ENCODE assay signal across 8 cellular contexts in genomic region chr12:112130461-112130998, GRCh38. TPM values are rescaled to one million over a fixed set of nuclear protein-coding genes. Genes with fewer than 3 reads are reported as not detected.
DNase-seq lines count a peak whose midpoint lies in the region; ATAC-seq, FAIRE-seq and TF ChIP-seq lines count a peak whose summit lies in the region.

No MANE protein-coding gene starts in this region.

- H3K9ac ChIP-seq in KMS-11 (peak overlapping the region; percentile 22; the same call in 1 of the 2 replicates), K562 (ENCODE audit: insufficient read depth in 1 of 2, low read depth in 2 of 2, low read length in 2 of 2) (peak overlapping the region in 1 of 2 experiments; percentile 36; a peak in 1 of 4 replicates)

- no peaks in the 10 kb centered on the region for H3K9me1 ChIP-seq in K562 (ENCODE audit: control insufficient read depth, insufficient read depth, low read length)

- peaks cover 55% of the 10 kb centered on the region for H3K79me2 ChIP-seq in KMS-11 (ENCODE audit: insufficient read depth, low read depth)
- peaks cover 75% of the 10 kb centered on the region for H3K79me2 ChIP-seq in K562 (ENCODE audit: control insufficient read depth, insufficient read depth, low read length)

- CTCF ChIA-PET in A549 (lab: Yijun Ruan, JAX): no interaction called here
- CTCF ChIA-PET in K562 (lab: Yijun Ruan, JAX; ENCODE audit: low intra/inter-chr PET ratio): no interaction called here

- H3K27me3 ChIP-seq in KMS-11 (ENCODE audit: insufficient read depth, low read depth) (no peaks in the 10 kb centered on the region), K562 (ENCODE audit: control insufficient read depth in 2 of 2, insufficient read depth in 2 of 2, low read length in 2 of 2) (no peaks in the 10 kb centered on the region)

- FAIRE-seq in A549 (lab: Jason Lieb, UNC): peak; percentile 32
- no peak for FAIRE-seq in K562 (lab: Jason Lieb, UNC)

- H3K9me3 ChIP-seq in A549: no peaks in the 10 kb centered on the region
- H3K9me3 ChIP-seq in K562 (replicated peaks; ENCODE audit: control insufficient read depth, insufficient read depth, low read depth, low read length): no peaks in the 10 kb centered on the region

- H3K27me3 Mint-ChIP-seq in naive B cell (no peaks in the 10 kb centered on the region), endothelial cell (ENCODE audit: unreplicated experiment) (no peaks in the 10 kb centered on the region)

- 7% methylated on average over 2 of the region's 2 CpGs for WGBS in A549 (ENCODE audit: missing lambda C conversion rate)
- 6% methylated on average over 2 of the region's 2 CpGs for whole genome bisulfite sequencing in K562 (ENCODE audit: insufficient coverage, low coverage, missing lambda C conversion rate)

- POLR2A ChIA-PET in A549 (lab: Yijun Ruan, JAX): interaction anchor here (0.6 kb wide), 1 partner anchor 285 kb away, joined by 4 read pairs; no protein-coding TSS in a partner anchor
- POLR2A ChIA-PET in K562 (lab: Yijun Ruan, JAX): interaction anchor here (0.6 to 2.4 kb wide), 6 partner anchors 9 to 473 kb away, joined by 3 to 8 read pairs (median 3); no protein-coding TSS in a partner anchor

- TF ChIP-seq EP300 in A549 (IDR thresholded peaks at IDR 0.05) (no peak), K562 (IDR thresholded peaks at IDR 0.05; ENCODE audit: low read length) (no peak)

- in situ Hi-C loops in K562 (cut with MboI): no loop called here

- H3K36me3 Mint-ChIP-seq in naive B cell (no peaks in the 10 kb centered on the region), endothelial cell (ENCODE audit: low read depth, unreplicated experiment) (peaks cover 3% of the 10 kb centered on the region)

- H3K4me1 ChIP-seq in A549: peaks cover 43% of the 10 kb centered on the region
- peaks cover 54% of the 10 kb centered on the region for H3K4me1 ChIP-seq in KMS-11 (ENCODE audit: low read depth, poor library complexity, severe bottlenecking)
- peaks cover 29 to 33% of the 10 kb centered on the region in 2 experiments for H3K4me1 ChIP-seq in K562 (replicated peaks in 1 of 2; ENCODE audit: control insufficient read depth in 2 of 2, insufficient read depth in 2 of 2, low read length in 2 of 2)

- H3K4me3 Mint-ChIP-seq in naive B cell: peak overlapping the region; percentile 9 to 81 (median 68)
- no peak overlapping the region for H3K4me3 Mint-ChIP-seq in endothelial cell (ENCODE audit: unreplicated experiment)

- no peaks in the 10 kb centered on the region for H3K9me3 Mint-ChIP-seq in naive B cell
- no peaks in the 10 kb centered on the region for H3K9me3 Mint-ChIP-seq in endothelial cell (ENCODE audit: unreplicated experiment)

- H3K27ac Mint-ChIP-seq in naive B cell (peak overlapping the region; percentile 41 to 86 (median 77)), endothelial cell (ENCODE audit: unreplicated experiment) (no peak overlapping the region)

- TF ChIP-seq RAD21 in A549 (conservative IDR thresholded peaks at IDR 0.05 in 1 of 2, IDR thresholded peaks at IDR 0.05 in 1 of 2) (no peak), K562 (CRISPR knock-in tag; conservative IDR thresholded peaks at IDR 0.05 in 1 of 2, IDR thresholded peaks at IDR 0.05 in 1 of 2) (no peak; a peak in 1 of 4 replicates)

- DNase-seq in A549 (ENCODE audit: low read depth in 1 of 2, low spot score in 1 of 2) (no peak), K562 (ENCODE audit: extremely low read depth in 1 of 4, low spot score in 3 of 4) (peak in 1 of 4 experiments; percentile 18), naive B cell (peak; percentile 57), HK-2 (ENCODE audit: unreplicated experiment) (no peak), endothelial cell (ENCODE audit: low spot score) (no peak)
- no peak for DNase-seq in activated effector memory CD4-positive, alpha-beta T cell treated with anti-CD3 and anti-CD28 coated beads, Interleukin-2, amount 50 U/mL, for 16 hours

- intact Hi-C loops in K562 (cut with micrococcal nuclease): no loop called here

- H3K27ac ChIP-seq in A549 (peak overlapping the region; percentile 37 to 72), KMS-11 (peak overlapping the region; percentile 51), K562 (ENCODE audit: extremely low read depth, low read depth, low read length) (peak overlapping the region; percentile 16; the same call in 2 of the 3 replicates)

- ATAC-seq in A549 (no peak), K562 (peak; percentile 3; the same call in 1 of the 3 replicates), naive B cell (ENCODE audit: low read depth in 2 of 2) (peak; percentile 81 to 82)

- H3K4me1 Mint-ChIP-seq in naive B cell (peaks cover 27 to 56% (median 34%) of the 10 kb centered on the region in 3 donors), endothelial cell (ENCODE audit: unreplicated experiment) (peaks cover 12% of the 10 kb centered on the region)

- no peak for TF ChIP-seq CTCF in A549 (IDR thresholded peaks at IDR 0.05)
- TF ChIP-seq CTCF in KMS-11 (conservative IDR thresholded peaks at IDR 0.05; ENCODE audit: low read depth, low read length): no peak
- no peak for TF ChIP-seq CTCF in K562 (IDR thresholded peaks at IDR 0.05 in 2 of 3, conservative IDR thresholded peaks at IDR 0.05 in 1 of 3; ENCODE audit: insufficient read depth in 2 of 3, low read depth in 1 of 3, low read length in 3 of 3)
- no peak for TF ChIP-seq CTCF in endothelial cell (IDR thresholded peaks at IDR 0.05; ENCODE audit: unreplicated experiment)

- no peak overlapping the region for H2AFZ ChIP-seq in KMS-11 (ENCODE audit: low read depth)
- no peak overlapping the region for H2AFZ ChIP-seq in K562 (ENCODE audit: low read depth, low read length)

- H3K36me3 ChIP-seq in KMS-11 (ENCODE audit: insufficient read depth) (no peaks in the 10 kb centered on the region), K562 (ENCODE audit: control insufficient read depth, insufficient read depth, low read length) (peaks cover 30% of the 10 kb centered on the region)

- H4K20me1 ChIP-seq in KMS-11 (ENCODE audit: insufficient read depth): no peaks in the 10 kb centered on the region
- H4K20me1 ChIP-seq in K562 (replicated peaks; ENCODE audit: control insufficient read depth, insufficient read depth, low read length): no peaks in the 10 kb centered on the region

- H3K4me3 ChIP-seq in A549: peak overlapping the region; percentile 1; the same call in 1 of the 3 replicates
- H3K4me3 ChIP-seq in KMS-11 (IDR thresholded peaks at IDR 0.05; ENCODE audit: insufficient read depth, low read depth, low read length): no peak overlapping the region
- H3K4me3 ChIP-seq in K562: no peak overlapping the region

- no peak for TF ChIP-seq POLR2A in A549 (IDR thresholded peaks at IDR 0.05; ENCODE audit: low read length)
- peak; percentile 38 for TF ChIP-seq POLR2A in GM19099 (IDR thresholded peaks at IDR 0.05; ENCODE audit: extremely low read depth, insufficient read length, low read depth)
- TF ChIP-seq POLR2A in K562 (conservative IDR thresholded peaks at IDR 0.05): no peak

- BruUV-seq in K562 (replicated peaks; lab: Mats Ljungman, UMichigan): no TSS peak

- H3K4me2 ChIP-seq in A549 (peak overlapping the region; percentile 74), KMS-11 (peak overlapping the region; percentile 42), K562 (ENCODE audit: insufficient read depth, low read length) (peak overlapping the region; percentile 25)

RNA-seq across cellular contexts. Expression of gene TRAFD1, which starts 5.2 kb away (rescaled TPM):
- polyA plus RNA-seq in A549 (2011; rRNA removed) (23.3 and 33.1 TPM in 2 replicates), A549 (2017; fragmentation: RNase III; extraction: RNeasy Plus Mini Kit Qiagen cat#74134 plus additional on column Dnase treatment) (30.2 to 44.1 TPM (median 41.1 TPM) in 3 replicates), K562 (2011; rRNA removed) (54.5 and 56.1 TPM in 2 replicates), K562 (2014; fragmentation: Illumina TruSeq; extraction: Trizol) (50.7 and 65.6 TPM in 2 replicates), K562 (2014; fragmentation: Nextera tagmentation; extraction: Ambion mirVana) (10 to 100 TPM; 54.5 to 85.5 TPM), K562 (2014; rRNA removed) (54.5 and 56.6 TPM in 2 replicates), naive B cell (ENCODE audit: low read depth in 6 of 6) (10 to 100 TPM; 55.6 to 83.2 (median 80.2) TPM)
- 12.0 and 14.4 TPM in 2 replicates for polyA plus RNA-seq in A549 (2012; cell fraction: cytosol; rRNA removed)
- 12.7 and 19.3 TPM in 2 replicates for polyA plus RNA-seq in A549 (2012; cell fraction: nucleus; rRNA removed)
- 20.1 and 21.2 TPM in 2 replicates for polyA minus RNA-seq in A549 (2011; rRNA and poly(A)+ RNA removed)
- 60.7 and 77.3 TPM in 2 replicates for total RNA-seq in K562 (2011; cell fraction: chromatin; rRNA removed; ENCODE audit: low replicate concordance)
- total RNA-seq in K562 (2011; cell fraction: nucleolus; rRNA removed): 30.9 and 38.0 TPM in 2 replicates
- 35.8 and 42.1 TPM in 2 replicates for total RNA-seq in K562 (2011; cell fraction: nucleoplasm; rRNA removed)
- total RNA-seq in K562 (2014; rRNA removed) (41.6 and 51.5 TPM in 2 replicates), K562 (2014; rRNA removed; fragmentation: Illumina TruSeq; extraction: Trizol) (41.3 and 44.6 TPM in 2 replicates), K562 (2015; rRNA removed; fragmentation: Illumina TruSeq; extraction: Trizol) (37.9 and 41.6 TPM in 2 replicates), K562 (2021) (46.7 and 49.2 TPM in 2 replicates), endothelial cell (ENCODE audit: unreplicated experiment) (38.8 TPM)
- 38.9 and 51.8 TPM in 2 replicates for polyA plus RNA-seq in K562 (2011; cell fraction: cytosol; rRNA removed)
- polyA plus RNA-seq in K562 (2011; cell fraction: nucleus; rRNA removed): 43.8 and 56.4 TPM in 2 replicates
- polyA plus RNA-seq in K562 (2012): 45.5 and 53.6 TPM in 2 replicates
- 65.6 and 70.5 TPM in 2 replicates for polyA minus RNA-seq in K562 (2011; rRNA and poly(A)+ RNA removed)
- 17.4 and 20.6 TPM in 2 replicates for polyA minus RNA-seq in K562 (2011; cell fraction: cytosol; rRNA and poly(A)+ RNA removed)
- polyA minus RNA-seq in K562 (2011; cell fraction: nucleus; rRNA and poly(A)+ RNA removed): 19.5 and 33.5 TPM in 2 replicates

RNA-seq across cellular contexts. Expression of gene NAA25, which starts 21.9 kb away (rescaled TPM):
- 41.4 and 49.3 TPM in 2 replicates for polyA plus RNA-seq in A549 (2011; rRNA removed)
- 6.6 and 7.4 TPM in 2 replicates for polyA plus RNA-seq in A549 (2012; cell fraction: cytosol; rRNA removed)
- polyA plus RNA-seq in A549 (2012; cell fraction: nucleus; rRNA removed): 9.7 and 16.5 TPM in 2 replicates
- polyA plus RNA-seq in A549 (2017; fragmentation: RNase III; extraction: RNeasy Plus Mini Kit Qiagen cat#74134 plus additional on column Dnase treatment): 21.3 to 21.9 TPM (median 21.5 TPM) in 3 replicates
- 30.5 and 33.6 TPM in 2 replicates for polyA minus RNA-seq in A549 (2011; rRNA and poly(A)+ RNA removed)
- 167 and 302 TPM in 2 replicates for total RNA-seq in K562 (2011; cell fraction: chromatin; rRNA removed; ENCODE audit: low replicate concordance)
- total RNA-seq in K562 (2011; cell fraction: nucleolus; rRNA removed): 45.2 and 50.9 TPM in 2 replicates
- 116 and 186 TPM in 2 replicates for total RNA-seq in K562 (2011; cell fraction: nucleoplasm; rRNA removed)
- 31.6 and 33.9 TPM in 2 replicates for total RNA-seq in K562 (2014; rRNA removed)
- total RNA-seq in K562 (2014; rRNA removed; fragmentation: Illumina TruSeq; extraction: Trizol): 48.9 and 54.7 TPM in 2 replicates
- 38.9 and 41.9 TPM in 2 replicates for total RNA-seq in K562 (2015; rRNA removed; fragmentation: Illumina TruSeq; extraction: Trizol)
- total RNA-seq in K562 (2021): 59.6 and 61.2 TPM in 2 replicates
- 46.2 and 54.6 TPM in 2 replicates for polyA plus RNA-seq in K562 (2011; rRNA removed)
- 10.5 and 26.2 TPM in 2 replicates for polyA plus RNA-seq in K562 (2011; cell fraction: cytosol; rRNA removed)
- 44.3 and 58.7 TPM in 2 replicates for polyA plus RNA-seq in K562 (2011; cell fraction: nucleus; rRNA removed)
- polyA plus RNA-seq in K562 (2012): 15.7 and 17.3 TPM in 2 replicates
- polyA plus RNA-seq in K562 (2014; fragmentation: Illumina TruSeq; extraction: Trizol): 35.5 and 49.4 TPM in 2 replicates
- polyA plus RNA-seq in K562 (2014; fragmentation: Nextera tagmentation; extraction: Ambion mirVana): 10 to 100 TPM; 40.6 to 53.4 TPM
- 26.6 and 29.0 TPM in 2 replicates for polyA plus RNA-seq in K562 (2014; rRNA removed)
- 150 and 152 TPM in 2 replicates for polyA minus RNA-seq in K562 (2011; rRNA and poly(A)+ RNA removed)
- polyA minus RNA-seq in K562 (2011; cell fraction: cytosol; rRNA and poly(A)+ RNA removed): 40.7 and 41.9 TPM in 2 replicates
- polyA minus RNA-seq in K562 (2011; cell fraction: nucleus; rRNA and poly(A)+ RNA removed): 35.0 and 66.2 TPM in 2 replicates
- polyA plus RNA-seq in naive B cell (ENCODE audit: low read depth in 6 of 6): 10 to 100 TPM in 3 of 6 donors, 1 to 10 TPM in 3; 8.8 to 16.8 (median 10.2) TPM
- 23.4 TPM for total RNA-seq in endothelial cell (ENCODE audit: unreplicated experiment)

Comparison
In these comparisons a context has a peak if more than half of its experiments do, and no peak if none do; other contexts are left out.
1. ATAC-seq: peak in K562 (single experiment) and naive B cell (2 of 2); none in A549 (0 of 2).
2. Peak in every context shown above with its lines, with median percentiles within 50 percentile points of each other: H3K27ac ChIP-seq and H3K4me2 ChIP-seq.